ENCODE assay signal across 1 cellular context in genomic region chr1:235015291-235015990, GRCh38.
TF ChIP-seq lines count a peak whose summit lies in the region.

No MANE protein-coding gene starts in this region.

TF ChIP-seq in GM12878, 131 proteins besides CTCF, POLR2A, EP300 and RAD21 (continued from another document and continues in another):
- TF ChIP-seq ZBTB40 (IDR thresholded peaks at IDR 0.05; ENCODE audit: borderline replicate concordance): no peak
- no peak for TF ChIP-seq ZBTB4 (CRISPR knock-in tag; IDR thresholded peaks at IDR 0.05)
- TF ChIP-seq EZH2 (IDR thresholded peaks at IDR 0.05; ENCODE audit: borderline replicate concordance, control insufficient read depth, low read depth, low read length): no peak
- no peak for TF ChIP-seq SIX5 (IDR thresholded peaks at IDR 0.05; ENCODE audit: low read depth, low read length, severe bottlenecking)
- TF ChIP-seq ZNF24 (IDR thresholded peaks at IDR 0.05): peak; percentile 21; the same call in 1 of the 2 replicates
- peak; percentile 87 for TF ChIP-seq BHLHE40 (IDR thresholded peaks at IDR 0.05; ENCODE audit: borderline replicate concordance in 1 of 2, low read depth in 2 of 2, low read length in 1 of 2)
- no peak for TF ChIP-seq NR2C1 (IDR thresholded peaks at IDR 0.05)
- no peak for TF ChIP-seq HDGF (IDR thresholded peaks at IDR 0.05)
- peak; percentile 42 for TF ChIP-seq SMARCA5 (IDR thresholded peaks at IDR 0.05)
- peak; percentile 80; the same call in 1 of the 2 replicates for TF ChIP-seq CHD2 (IDR thresholded peaks at IDR 0.05; ENCODE audit: borderline replicate concordance, low read depth, low read length)
- no peak for TF ChIP-seq CEBPB (IDR thresholded peaks at IDR 0.05; ENCODE audit: borderline replicate concordance in 1 of 2, low read depth in 2 of 2, low read length in 2 of 2)
- peak; percentile 77 for TF ChIP-seq JUNB (IDR thresholded peaks at IDR 0.05)
- TF ChIP-seq TCF12 (IDR thresholded peaks at IDR 0.05; ENCODE audit: low read depth, low read length): peak; percentile 90
- no peak for TF ChIP-seq TCF7 (IDR thresholded peaks at IDR 0.05; ENCODE audit: borderline replicate concordance)
- TF ChIP-seq CREB1 (IDR thresholded peaks at IDR 0.05; ENCODE audit: low read depth): no peak
- TF ChIP-seq NFIC (IDR thresholded peaks at IDR 0.05; ENCODE audit: low read depth, low read length): no peak
- TF ChIP-seq ZBTB11 (CRISPR knock-in tag; IDR thresholded peaks at IDR 0.05): no peak
- TF ChIP-seq EGR1 (IDR thresholded peaks at IDR 0.05; ENCODE audit: borderline replicate concordance in 1 of 2, low read depth in 2 of 2, low read length in 2 of 2): peak in 1 of 2 experiments; percentile 68; a peak in 2 of 3 replicates
- no peak for TF ChIP-seq ZBTB33 (IDR thresholded peaks at IDR 0.05)
- TF ChIP-seq SPI1 (IDR thresholded peaks at IDR 0.05; ENCODE audit: borderline replicate concordance, insufficient read depth, low read depth, low read length): peak; percentile 43; the same call in 1 of the 2 replicates
- no peak for TF ChIP-seq E4F1 (IDR thresholded peaks at IDR 0.05; ENCODE audit: borderline replicate concordance, partially characterized antibody)
- TF ChIP-seq KDM1A (IDR thresholded peaks at IDR 0.05; ENCODE audit: borderline replicate concordance): no peak
- TF ChIP-seq SREBF1 (IDR thresholded peaks at IDR 0.05; ENCODE audit: low read length): no peak
- peak; percentile 95; the same call in 1 of the 2 replicates for TF ChIP-seq ZBED1 (IDR thresholded peaks at IDR 0.05; ENCODE audit: borderline replicate concordance)
- TF ChIP-seq BMI1 (IDR thresholded peaks at IDR 0.05; ENCODE audit: borderline replicate concordance): peak; percentile 31; the same call in 1 of the 2 replicates
- TF ChIP-seq BRCA1 (IDR thresholded peaks at IDR 0.05; ENCODE audit: low read depth, low read length): no peak
- TF ChIP-seq YBX1 (IDR thresholded peaks at IDR 0.05): no peak
- no peak for TF ChIP-seq TARDBP (IDR thresholded peaks at IDR 0.05; ENCODE audit: borderline replicate concordance)
- TF ChIP-seq BACH1 (IDR thresholded peaks at IDR 0.05; ENCODE audit: borderline replicate concordance): peak; percentile 32; the same call in 1 of the 2 replicates
- TF ChIP-seq LARP7 (IDR thresholded peaks at IDR 0.05): no peak
- peak; percentile 88 for TF ChIP-seq CREM (IDR thresholded peaks at IDR 0.05; ENCODE audit: low read depth)
- no peak for TF ChIP-seq MYC (IDR thresholded peaks at IDR 0.05; ENCODE audit: insufficient read depth, insufficient read length, insufficient replicate concordance, low read length, severe bottlenecking)
- peak; percentile 84; the same call in 1 of the 2 replicates for TF ChIP-seq NBN (IDR thresholded peaks at IDR 0.05)
- TF ChIP-seq SMAD1 (IDR thresholded peaks at IDR 0.05; ENCODE audit: low read depth, partially characterized antibody): peak; percentile 77
- peak; percentile 90 for TF ChIP-seq RAD51 (IDR thresholded peaks at IDR 0.05)
- no peak for TF ChIP-seq ZNF217 (IDR thresholded peaks at IDR 0.05)
- TF ChIP-seq FOS (IDR thresholded peaks at IDR 0.05; ENCODE audit: borderline replicate concordance, extremely low read depth, insufficient read length): no peak
- no peak for TF ChIP-seq ZSCAN29 (IDR thresholded peaks at IDR 0.05)
- peak; percentile 80; the same call in 1 of the 2 replicates for TF ChIP-seq BCL11A (IDR thresholded peaks at IDR 0.05; ENCODE audit: low read depth, low read length)
- TF ChIP-seq RELA (IDR thresholded peaks at IDR 0.05; ENCODE audit: borderline replicate concordance, partially characterized antibody): no peak
- TF ChIP-seq E2F8 (IDR thresholded peaks at IDR 0.05; ENCODE audit: low read depth, partially characterized antibody): no peak
- TF ChIP-seq SP1 (IDR thresholded peaks at IDR 0.05; ENCODE audit: low read depth, low read length): peak; percentile 61
- TF ChIP-seq RUNX3 (IDR thresholded peaks at IDR 0.05; ENCODE audit: low read length): no peak
